Comparison of ENCODE assay signal across 8 cellular contexts in the genomic region with DNA sequence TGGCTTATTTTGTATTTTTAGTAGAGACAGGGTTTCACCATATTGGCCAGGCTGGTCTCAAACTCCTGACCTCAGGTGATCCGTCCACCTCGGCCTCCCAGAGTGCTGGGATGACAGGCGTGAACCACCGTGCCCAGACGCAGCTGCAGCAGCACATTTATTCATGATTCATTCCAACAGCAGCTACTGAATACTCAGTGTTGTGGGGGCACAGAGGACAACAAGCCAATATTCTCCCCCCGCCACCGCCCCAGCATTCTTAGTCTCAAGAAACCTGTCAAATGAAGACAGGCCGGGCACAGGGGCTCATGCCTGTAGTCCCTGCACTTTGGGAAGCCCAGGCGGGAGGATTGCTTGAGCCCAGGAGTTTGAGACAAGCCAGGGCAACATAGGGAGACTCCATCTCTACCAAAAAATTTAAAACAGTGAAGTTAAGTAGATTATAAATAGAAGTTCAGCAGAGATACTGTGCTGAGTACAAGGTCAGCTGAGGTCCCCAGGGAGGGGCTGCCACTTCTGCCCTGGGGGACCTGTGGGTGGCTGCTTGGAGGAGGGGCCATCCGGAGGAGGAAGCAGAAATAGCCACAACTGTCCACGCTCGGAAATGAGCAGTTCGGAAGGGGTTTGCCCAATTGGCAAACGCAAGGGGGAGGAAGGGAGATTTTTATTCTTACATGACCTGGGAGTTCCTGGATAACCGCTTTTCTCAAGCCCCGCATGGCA. TPM values are rescaled to one million over a fixed set of nuclear protein-coding genes. Genes with fewer than 3 reads are reported as not detected.
DNase-seq lines count a peak whose midpoint lies in the region; ATAC-seq and TF ChIP-seq lines count a peak whose summit lies in the region.

No MANE protein-coding gene starts in this region.

- intact Hi-C loops in activated CD4-positive, alpha-beta T cell treated with anti-CD3 and anti-CD28 coated beads, Interleukin-2, amount 10 ng/mL, durations not matched to agents 24 days and 14 days (cut with micrococcal nuclease), result loop anchor here (5.0 kb wide), 1 partner anchor 69 kb away; a partner anchor contains a TSS
- intact Hi-C loops in ascending aorta (cut with DNase I) (loop anchor here (1.0 to 10.0 kb wide), 5 partner anchors 17 to 1287 kb away; a partner anchor contains a TSS), left lung (cut with DNase I) (no loop called here), testis (cut with DNase I; ENCODE audit: low total_unique reads) (no loop called here)

- TF ChIP-seq CTCF in ascending aorta (IDR thresholded peaks at IDR 0.05) (no peak), left lung (IDR thresholded peaks at IDR 0.05) (no peak), testis (IDR thresholded peaks at IDR 0.05) (no peak), BE2C (IDR thresholded peaks at IDR 0.05; ENCODE audit: low read depth, low read length) (no peak)

- H3K27ac Mint-ChIP-seq in activated CD4-positive, alpha-beta T cell treated with anti-CD3 and anti-CD28 coated beads, Interleukin-2, amount 10 ng/mL, durations not matched to agents 24 days and 14 days, result peak overlapping the region; percentile 94

- no peaks in the 10 kb centered on the region; the same call in none of the 2 replicates for H3K36me3 ChIP-seq in MG63
- no peaks in the 10 kb centered on the region for H3K36me3 ChIP-seq in ascending aorta
- no peaks in the 10 kb centered on the region for H3K36me3 ChIP-seq in left lung
- H3K36me3 ChIP-seq in testis (ENCODE audit: low read depth, missing control alignments), result no peaks in the 10 kb centered on the region
- H3K36me3 ChIP-seq in BE2C, result peaks cover 5% of the 10 kb centered on the region

- no peak for TF ChIP-seq POLR2A in testis (IDR thresholded peaks at IDR 0.05)

- H3K4me3 Mint-ChIP-seq in activated CD4-positive, alpha-beta T cell treated with anti-CD3 and anti-CD28 coated beads, Interleukin-2, amount 10 ng/mL, durations not matched to agents 24 days and 14 days, result peak overlapping the region; percentile 77

- H3K9me3 ChIP-seq in MG63 (no peaks in the 10 kb centered on the region), ascending aorta (no peaks in the 10 kb centered on the region), left lung (no peaks in the 10 kb centered on the region), testis (no peaks in the 10 kb centered on the region), BE2C (no peaks in the 10 kb centered on the region)

- peaks cover 49% of the 10 kb centered on the region for H3K4me1 Mint-ChIP-seq in activated CD4-positive, alpha-beta T cell treated with anti-CD3 and anti-CD28 coated beads, Interleukin-2, amount 10 ng/mL, durations not matched to agents 24 days and 14 days

- H3K4me1 ChIP-seq in ascending aorta (peaks cover 13 to 46% of the 10 kb centered on the region in 2 donors), left lung (peaks cover 48 to 86% of the 10 kb centered on the region in 2 donors), testis (peaks cover 65% of the 10 kb centered on the region), BE2C (peaks cover 42% of the 10 kb centered on the region)

- ATAC-seq in left lung, result peak; percentile 25
- no peak for ATAC-seq in GM21360 (IDR thresholded peaks at IDR 0.05; ENCODE audit: unreplicated experiment)

- H3K27me3 ChIP-seq in MG63 (no peaks in the 10 kb centered on the region), ascending aorta (no peaks in the 10 kb centered on the region), left lung (no peaks in the 10 kb centered on the region), testis (no peaks in the 10 kb centered on the region), BE2C (no peaks in the 10 kb centered on the region)

- H3K36me3 Mint-ChIP-seq in activated CD4-positive, alpha-beta T cell treated with anti-CD3 and anti-CD28 coated beads, Interleukin-2, amount 10 ng/mL, durations not matched to agents 24 days and 14 days (ENCODE audit: low read depth), result peaks cover 35% of the 10 kb centered on the region

- H3K4me3 ChIP-seq in MG63, result no peak overlapping the region
- H3K4me3 ChIP-seq in ascending aorta, result peak overlapping the region; percentile 31 to 39
- peak overlapping the region in 1 of 2 donors; percentile 18 for H3K4me3 ChIP-seq in left lung
- H3K4me3 ChIP-seq in testis, result no peak overlapping the region
- H3K4me3 ChIP-seq in BE2C (ENCODE audit: low read depth, low read length), result no peak overlapping the region

- peak overlapping the region; percentile 84 to 97 for H3K27ac ChIP-seq in ascending aorta
- peak overlapping the region; percentile 90 to 97 for H3K27ac ChIP-seq in left lung
- peak overlapping the region; percentile 73 to 89 for H3K27ac ChIP-seq in testis

- H3K9me3 Mint-ChIP-seq in activated CD4-positive, alpha-beta T cell treated with anti-CD3 and anti-CD28 coated beads, Interleukin-2, amount 10 ng/mL, durations not matched to agents 24 days and 14 days, result no peaks in the 10 kb centered on the region

- H3K27me3 Mint-ChIP-seq in activated CD4-positive, alpha-beta T cell treated with anti-CD3 and anti-CD28 coated beads, Interleukin-2, amount 10 ng/mL, durations not matched to agents 24 days and 14 days, result peaks cover 2% of the 10 kb centered on the region

- no peak for DNase-seq in activated CD4-positive, alpha-beta T cell treated with anti-CD3 and anti-CD28 coated beads, Interleukin-2, amount 10 ng/mL, durations not matched to agents 24 days and 14 days
- no peak for DNase-seq in activated CD4-positive, alpha-beta T cell treated with anti-CD3 and anti-CD28 coated beads, Interleukin-2, amount 50 U/mL, for 1 hour
- DNase-seq in MG63 (peak; percentile 31), ascending aorta (ENCODE audit: low spot score in 2 of 2) (peak; percentile 63 to 90), left lung (peak; percentile 86 to 89), testis (peak; percentile 65), BE2C (no peak)

- 32 to 48% methylated on average over 15 to 16 of the region's 16 CpGs for WGBS in testis, 2 donors

RNA-seq across cellular contexts. Expression of a gene that starts 4.3 kb away (rescaled TPM):
- total RNA-seq in activated CD4-positive, alpha-beta T cell treated with anti-CD3 and anti-CD28 coated beads, Interleukin-2, amount 10 ng/mL, durations not matched to agents 24 days and 14 days, result 127 and 137 TPM in 2 replicates
- 3.5 and 5.4 TPM in 2 replicates for total RNA-seq in MG63 (2014; rRNA removed; shearing (Covaris generic); ENCODE audit: low replicate concordance)
- total RNA-seq in ascending aorta, result 156 TPM
- total RNA-seq in left lung, result 10 to 100 TPM; 28.9 to 43.0 TPM
- 100 to 1,000 TPM; 128 to 147 TPM for total RNA-seq in testis
- 183 TPM for polyA plus RNA-seq in testis (ENCODE audit: insufficient read depth, low read depth, low replicate concordance)
- polyA plus RNA-seq in BE2C (2012; ENCODE audit: insufficient read depth, insufficient read length, low read depth), result 84.6 TPM

RNA-seq across cellular contexts. Expression of a gene that starts 16.7 kb away (rescaled TPM):
- total RNA-seq in activated CD4-positive, alpha-beta T cell treated with anti-CD3 and anti-CD28 coated beads, Interleukin-2, amount 10 ng/mL, durations not matched to agents 24 days and 14 days, result 104 and 113 TPM in 2 replicates
- total RNA-seq in MG63 (2014; rRNA removed; shearing (Covaris generic); ENCODE audit: low replicate concordance), result 65.6 and 91.8 TPM in 2 replicates
- total RNA-seq in ascending aorta (98.8 TPM), left lung (100 to 1,000 TPM; 109 to 128 TPM), testis (100 to 1,000 TPM; 201 to 204 TPM)
- polyA plus RNA-seq in testis (ENCODE audit: insufficient read depth, low read depth, low replicate concordance), result 134 TPM
- 254 TPM for polyA plus RNA-seq in BE2C (2012; ENCODE audit: insufficient read depth, insufficient read length, low read depth)

Comparison
In these comparisons a context has a peak if more than half of its experiments do, and no peak if none do; other contexts are left out.
1. DNase-seq: peak in MG63 (single experiment), ascending aorta (2 of 2), left lung (2 of 2) and testis (single experiment); none in activated CD4-positive, alpha-beta T cell treated with anti-CD3 and anti-CD28 coated beads, Interleukin-2, amount 10 ng/mL, durations not matched to agents 24 days and 14 days (single experiment), activated CD4-positive, alpha-beta T cell treated with anti-CD3 and anti-CD28 coated beads, Interleukin-2, amount 50 U/mL, for 1 hour (single experiment) and BE2C (single experiment).
2. H3K4me3 ChIP-seq: peak in ascending aorta (2 of 2); none in MG63 (single experiment), testis (0 of 2) and BE2C (single experiment).
3. intact Hi-C loops: an anchor here in activated CD4-positive, alpha-beta T cell treated with anti-CD3 and anti-CD28 coated beads, Interleukin-2, amount 10 ng/mL, durations not matched to agents 24 days and 14 days (5.0 kb wide) and ascending aorta (1.0 to 10.0 kb wide); none called in left lung and testis.
4. Peak in every context shown above with its lines, with median percentiles within 50 percentile points of each other: H3K27ac ChIP-seq.